Comparison of ENCODE assay signal across 8 cellular contexts in the genomic region with DNA sequence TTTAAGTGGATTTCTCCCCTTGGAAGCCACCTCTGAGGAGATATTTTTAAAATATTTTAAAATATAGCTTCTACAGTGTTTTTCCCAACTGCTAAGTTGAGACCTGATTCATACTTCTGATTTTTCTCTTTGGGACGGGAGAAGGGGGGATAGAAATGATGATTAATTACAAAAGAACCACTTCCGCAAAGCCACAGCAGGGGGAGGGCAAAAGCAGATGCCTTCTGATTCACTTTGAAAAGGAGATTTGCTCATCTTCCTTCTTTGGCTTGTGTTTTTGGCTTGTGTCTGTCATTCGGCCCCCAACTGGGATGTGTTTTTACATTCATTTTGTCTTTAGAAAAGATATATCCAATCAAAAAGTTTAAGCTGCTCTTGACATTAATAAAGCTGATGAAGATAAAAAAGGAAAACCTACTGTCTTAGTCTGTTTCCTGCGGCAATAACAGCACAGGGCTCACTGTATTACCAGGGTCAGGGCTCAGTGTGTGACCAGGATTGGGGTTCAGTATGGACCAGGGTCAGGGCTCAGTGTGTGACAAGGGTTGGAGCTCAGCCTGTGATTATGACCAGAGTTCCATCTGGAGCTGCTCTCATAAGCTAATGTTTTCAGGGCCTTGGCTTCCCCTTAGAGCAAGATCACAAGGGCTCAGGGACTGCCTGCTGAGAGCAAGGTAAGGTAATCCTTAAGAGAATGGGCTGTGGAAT.
A peak's percentile ranks its signal among the peaks of the same experiment; 100 is the strongest.
DNase-seq lines count a peak whose midpoint lies in the region; ATAC-seq and TF ChIP-seq lines count a peak whose summit lies in the region.

No MANE protein-coding gene starts in this region.

- H3K9me3 Mint-ChIP-seq in memory B cell: no peaks in the 10 kb centered on the region
- H3K9me3 Mint-ChIP-seq in glutamatergic neuron (ENCODE audit: unreplicated experiment): peaks cover 2% of the 10 kb centered on the region

- TF ChIP-seq CTCF in glutamatergic neuron (IDR thresholded peaks at IDR 0.05; ENCODE audit: partially characterized antibody, unreplicated experiment): no peak

- peak; percentile 11 for DNase-seq in SIG-M5 (lab: John Stamatoyannopoulos, UW)
- no peak for DNase-seq in memory B cell (ENCODE audit: low spot score in 2 of 2)
- DNase-seq in HuH-7.5 (ENCODE audit: low spot score): no peak
- no peak for DNase-seq in glutamatergic neuron

- H3K4me1 Mint-ChIP-seq in memory B cell (no peaks in the 10 kb centered on the region), glutamatergic neuron (ENCODE audit: low read depth, unreplicated experiment) (no peaks in the 10 kb centered on the region)

- H3K27ac Mint-ChIP-seq in memory B cell (no peak overlapping the region), glutamatergic neuron (ENCODE audit: unreplicated experiment) (no peak overlapping the region)

- H3K36me3 Mint-ChIP-seq in memory B cell: no peaks in the 10 kb centered on the region
- H3K36me3 Mint-ChIP-seq in glutamatergic neuron (ENCODE audit: unreplicated experiment): no peaks in the 10 kb centered on the region

- peaks cover 4% of the 10 kb centered on the region for H3K27me3 Mint-ChIP-seq in memory B cell
- H3K27me3 Mint-ChIP-seq in glutamatergic neuron (ENCODE audit: unreplicated experiment): no peaks in the 10 kb centered on the region

- ATAC-seq in GM18909 (IDR thresholded peaks at IDR 0.05; ENCODE audit: poor library complexity, unreplicated experiment) (peak; percentile 65), HG02840 (IDR thresholded peaks at IDR 0.05; ENCODE audit: low FRiP score, unreplicated experiment) (peak; percentile 65), memory B cell (ENCODE audit: low read depth) (peak; percentile 53), GM18907 (IDR thresholded peaks at IDR 0.05; ENCODE audit: unreplicated experiment) (no peak), HG03457 (IDR thresholded peaks at IDR 0.05; ENCODE audit: unreplicated experiment) (no peak)

- H3K4me3 Mint-ChIP-seq in memory B cell (no peak overlapping the region), glutamatergic neuron (ENCODE audit: unreplicated experiment) (no peak overlapping the region)

Comparison
In these comparisons a context has a peak if more than half of its experiments do, and no peak if none do; other contexts are left out.
1. ATAC-seq: peak in GM18909 (single experiment), HG02840 (single experiment) and memory B cell (single experiment); none in GM18907 (single experiment) and HG03457 (single experiment).